1 cellular context compared by ENCODE assay signal in genomic region chr17:44203731-44204452, GRCh38.
TF ChIP-seq lines count a peak whose summit lies in the region.

No MANE protein-coding gene starts in this region.

TF ChIP-seq in K562, 482 proteins besides CTCF, POLR2A, EP300 and RAD21 (continued from another document and continues in another):
- no peak for TF ChIP-seq MGA (IDR thresholded peaks at IDR 0.05)
- TF ChIP-seq HNRNPK (IDR thresholded peaks at IDR 0.05; ENCODE audit: low read depth, low read length, poor library complexity, severe bottlenecking): no peak
- peak; percentile 77 for TF ChIP-seq PKNOX1 (IDR thresholded peaks at IDR 0.05)
- TF ChIP-seq SIRT6 (IDR thresholded peaks at IDR 0.05; ENCODE audit: low read depth, low read length): no peak
- no peak for TF ChIP-seq RFX5 (IDR thresholded peaks at IDR 0.05; ENCODE audit: low read depth, low read length)
- 0 out of 2 replicates have a peak, but pooled peaks have one; percentile 32 for TF ChIP-seq GABPB1 (CRISPR knock-in tag; IDR thresholded peaks at IDR 0.05)
- TF ChIP-seq ARID1B (IDR thresholded peaks at IDR 0.05): no peak
- TF ChIP-seq MAFF (IDR thresholded peaks at IDR 0.05; ENCODE audit: low read length): no peak
- TF ChIP-seq ZNF232 (CRISPR knock-in tag; IDR thresholded peaks at IDR 0.05): no peak
- TF ChIP-seq CEBPG (CRISPR knock-in tag; IDR thresholded peaks at IDR 0.05): peak; percentile 81
- peak; percentile 66 to 67 for TF ChIP-seq CEBPG (tag; conservative IDR thresholded peaks at IDR 0.05 in 1 of 2, IDR thresholded peaks at IDR 0.05 in 1 of 2)
- no peak for TF ChIP-seq CUX1 (CRISPR knock-in tag; IDR thresholded peaks at IDR 0.05)
- TF ChIP-seq KAT2B (IDR thresholded peaks at IDR 0.05; ENCODE audit: low read depth, low read length): no peak
- no peak; the same call in 1 of the 2 replicates for TF ChIP-seq NFE2 (IDR thresholded peaks at IDR 0.05; ENCODE audit: low read depth)
- peak; percentile 18; the same call in 1 of the 2 replicates for TF ChIP-seq MBD2 (IDR thresholded peaks at IDR 0.05; ENCODE audit: borderline replicate concordance, low read depth)
- no peak for TF ChIP-seq E2F1 (CRISPR knock-in tag; IDR thresholded peaks at IDR 0.05)
- no peak for TF ChIP-seq ZFP91 (CRISPR knock-in tag; IDR thresholded peaks at IDR 0.05)
- TF ChIP-seq SRSF7 (optimal IDR thresholded peaks at IDR 0.05; ENCODE audit: low read depth, low read length): no peak
- no peak for TF ChIP-seq JUN (IDR thresholded peaks at IDR 0.05; ENCODE audit: borderline replicate concordance, low read depth, low read length)
- 0 out of 2 replicates have a peak, but pooled peaks have one; percentile 33 for TF ChIP-seq JUN (CRISPR knock-in tag; IDR thresholded peaks at IDR 0.05; ENCODE audit: borderline replicate concordance)
- no peak for TF ChIP-seq ZBTB17 (CRISPR knock-in tag; IDR thresholded peaks at IDR 0.05)
- TF ChIP-seq FOXP4 (CRISPR knock-in tag; IDR thresholded peaks at IDR 0.05; ENCODE audit: borderline replicate concordance): 0 out of 2 replicates have a peak, but pooled peaks have one; percentile 34
- no peak for TF ChIP-seq ZNF239 (CRISPR knock-in tag; IDR thresholded peaks at IDR 0.05)
- no peak for TF ChIP-seq ZNF699 (CRISPR knock-in tag; IDR thresholded peaks at IDR 0.05; ENCODE audit: insufficient replicate concordance)
- no peak for TF ChIP-seq MAFK (IDR thresholded peaks at IDR 0.05; ENCODE audit: low read length)
- TF ChIP-seq YBX1 (IDR thresholded peaks at IDR 0.05): no peak
- TF ChIP-seq SLC30A9 (CRISPR knock-in tag; IDR thresholded peaks at IDR 0.05): no peak
- peak in 1 of 2 experiments; percentile 28; a peak in 1 of 4 replicates for TF ChIP-seq MCM7 (IDR thresholded peaks at IDR 0.05)
- TF ChIP-seq ASH1L (IDR thresholded peaks at IDR 0.05; ENCODE audit: borderline replicate concordance, low read depth, partially characterized antibody): no peak
- TF ChIP-seq CHD4 (IDR thresholded peaks at IDR 0.05; ENCODE audit: insufficient read depth, insufficient replicate concordance, low read depth, low read length, poor library complexity, severe bottlenecking): no peak
- no peak for TF ChIP-seq ZNF77 (CRISPR knock-in tag; IDR thresholded peaks at IDR 0.05)
- TF ChIP-seq DPF2 (IDR thresholded peaks at IDR 0.05): 0 out of 2 replicates have a peak, but pooled peaks have one; percentile 9
- no peak for TF ChIP-seq DEAF1 (CRISPR knock-in tag; IDR thresholded peaks at IDR 0.05)
